Comparison of ENCODE assay signal across 1 cellular context in the genomic region with DNA sequence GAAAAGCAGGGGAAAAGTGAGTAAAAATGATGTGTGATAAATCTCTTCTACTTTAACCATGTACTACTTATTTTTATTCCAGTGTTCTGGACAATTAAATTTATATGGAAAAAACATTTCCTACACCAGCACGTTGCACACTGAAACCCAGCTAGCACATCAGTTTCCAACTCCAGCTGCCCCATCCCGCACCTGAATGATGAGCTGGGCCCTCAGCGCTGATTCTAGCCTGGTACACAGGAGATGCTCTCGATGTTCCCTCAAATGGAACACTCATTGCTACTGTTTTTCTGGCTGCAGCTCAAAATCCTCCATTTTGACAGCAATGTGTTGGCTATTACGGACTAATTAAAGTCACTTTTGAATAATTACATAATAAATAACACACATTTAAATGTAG.
TF ChIP-seq lines count a peak whose summit lies in the region.

No MANE protein-coding gene starts in this region.

TF ChIP-seq in GM23338, 12 proteins besides CTCF, POLR2A, EP300 and RAD21 (continued from another document):
- TF ChIP-seq CREB1 (CRISPR knock-in tag; IDR thresholded peaks at IDR 0.05; ENCODE audit: low read depth) = no peak
- TF ChIP-seq, protein P1, sequence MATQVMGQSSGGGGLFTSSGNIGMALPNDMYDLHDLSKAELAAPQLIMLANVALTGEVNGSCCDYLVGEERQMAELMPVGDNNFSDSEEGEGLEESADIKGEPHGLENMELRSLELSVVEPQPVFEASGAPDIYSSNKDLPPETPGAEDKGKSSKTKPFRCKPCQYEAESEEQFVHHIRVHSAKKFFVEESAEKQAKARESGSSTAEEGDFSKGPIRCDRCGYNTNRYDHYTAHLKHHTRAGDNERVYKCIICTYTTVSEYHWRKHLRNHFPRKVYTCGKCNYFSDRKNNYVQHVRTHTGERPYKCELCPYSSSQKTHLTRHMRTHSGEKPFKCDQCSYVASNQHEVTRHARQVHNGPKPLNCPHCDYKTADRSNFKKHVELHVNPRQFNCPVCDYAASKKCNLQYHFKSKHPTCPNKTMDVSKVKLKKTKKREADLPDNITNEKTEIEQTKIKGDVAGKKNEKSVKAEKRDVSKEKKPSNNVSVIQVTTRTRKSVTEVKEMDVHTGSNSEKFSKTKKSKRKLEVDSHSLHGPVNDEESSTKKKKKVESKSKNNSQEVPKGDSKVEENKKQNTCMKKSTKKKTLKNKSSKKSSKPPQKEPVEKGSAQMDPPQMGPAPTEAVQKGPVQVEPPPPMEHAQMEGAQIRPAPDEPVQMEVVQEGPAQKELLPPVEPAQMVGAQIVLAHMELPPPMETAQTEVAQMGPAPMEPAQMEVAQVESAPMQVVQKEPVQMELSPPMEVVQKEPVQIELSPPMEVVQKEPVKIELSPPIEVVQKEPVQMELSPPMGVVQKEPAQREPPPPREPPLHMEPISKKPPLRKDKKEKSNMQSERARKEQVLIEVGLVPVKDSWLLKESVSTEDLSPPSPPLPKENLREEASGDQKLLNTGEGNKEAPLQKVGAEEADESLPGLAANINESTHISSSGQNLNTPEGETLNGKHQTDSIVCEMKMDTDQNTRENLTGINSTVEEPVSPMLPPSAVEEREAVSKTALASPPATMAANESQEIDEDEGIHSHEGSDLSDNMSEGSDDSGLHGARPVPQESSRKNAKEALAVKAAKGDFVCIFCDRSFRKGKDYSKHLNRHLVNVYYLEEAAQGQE (IDR thresholded peaks at IDR 0.05; ENCODE audit: unreplicated experiment) = no peak
- no peak for TF ChIP-seq ZNF114 (CRISPR knock-in tag; IDR thresholded peaks at IDR 0.05)
- no peak for TF ChIP-seq ZNF331 (CRISPR knock-in tag; IDR thresholded peaks at IDR 0.05; ENCODE audit: low read depth)
- TF ChIP-seq EZH2phosphoT487 (IDR thresholded peaks at IDR 0.05; ENCODE audit: unreplicated experiment) = no peak
- no peak for TF ChIP-seq EZH2 (IDR thresholded peaks at IDR 0.05; ENCODE audit: low read depth, unreplicated experiment)
- TF ChIP-seq STAT1 (IDR thresholded peaks at IDR 0.05; ENCODE audit: unreplicated experiment) = no peak
- no peak for TF ChIP-seq POLR2AphosphoS5 (IDR thresholded peaks at IDR 0.05; ENCODE audit: low read depth)
- TF ChIP-seq, protein P2, sequence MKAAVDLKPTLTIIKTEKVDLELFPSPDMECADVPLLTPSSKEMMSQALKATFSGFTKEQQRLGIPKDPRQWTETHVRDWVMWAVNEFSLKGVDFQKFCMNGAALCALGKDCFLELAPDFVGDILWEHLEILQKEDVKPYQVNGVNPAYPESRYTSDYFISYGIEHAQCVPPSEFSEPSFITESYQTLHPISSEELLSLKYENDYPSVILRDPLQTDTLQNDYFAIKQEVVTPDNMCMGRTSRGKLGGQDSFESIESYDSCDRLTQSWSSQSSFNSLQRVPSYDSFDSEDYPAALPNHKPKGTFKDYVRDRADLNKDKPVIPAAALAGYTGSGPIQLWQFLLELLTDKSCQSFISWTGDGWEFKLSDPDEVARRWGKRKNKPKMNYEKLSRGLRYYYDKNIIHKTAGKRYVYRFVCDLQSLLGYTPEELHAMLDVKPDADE (IDR thresholded peaks at IDR 0.05) = no peak
